In the genomic region with DNA sequence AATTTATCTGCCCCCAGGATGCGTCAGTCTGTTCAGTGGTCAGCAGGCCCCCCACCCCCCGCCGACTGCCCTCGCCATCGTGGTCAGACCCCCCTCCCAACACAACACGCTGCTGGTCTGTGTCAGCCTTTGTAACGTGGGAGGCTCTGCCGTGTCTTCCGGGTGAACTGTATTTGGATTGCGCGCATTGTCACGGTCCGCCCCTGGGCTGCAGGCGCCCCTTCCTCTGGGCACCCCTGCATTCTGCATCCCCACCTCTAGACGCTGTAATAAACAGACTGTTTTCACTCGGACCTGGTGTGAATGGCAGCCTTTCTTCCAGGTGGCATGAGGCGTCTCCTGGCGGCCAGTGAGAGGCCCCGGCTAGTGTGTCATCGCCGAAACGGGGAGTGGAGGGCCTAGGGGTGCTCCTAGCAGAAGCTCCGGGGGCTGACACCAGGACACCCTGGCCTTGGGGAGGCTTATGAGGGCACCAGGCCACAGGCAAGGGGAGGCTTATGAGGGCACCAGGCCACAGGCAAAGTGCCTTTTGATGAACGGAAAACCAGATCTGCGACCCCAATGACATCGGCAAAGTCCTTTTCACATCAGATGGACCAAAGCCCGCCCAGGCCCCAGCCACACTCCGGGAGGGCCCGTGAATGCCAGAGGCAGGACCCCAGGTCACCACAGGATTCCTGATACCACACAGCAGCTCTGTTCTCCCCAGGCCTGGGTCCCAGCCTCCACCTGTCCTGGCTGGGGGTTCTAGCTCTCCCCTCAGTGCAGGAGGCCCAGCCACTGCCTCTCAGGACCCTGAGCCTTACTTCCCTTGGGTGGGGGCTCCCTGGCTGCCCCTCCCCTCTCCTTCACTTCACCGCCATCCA, we compare ENCODE assay signal across 2 cellular contexts.
TF ChIP-seq lines count a peak whose summit lies in the region.

No MANE protein-coding gene starts in this region.

TF ChIP-seq in WTC11, 78 proteins besides CTCF, POLR2A, EP300 and RAD21:
- TF ChIP-seq, protein P1, sequence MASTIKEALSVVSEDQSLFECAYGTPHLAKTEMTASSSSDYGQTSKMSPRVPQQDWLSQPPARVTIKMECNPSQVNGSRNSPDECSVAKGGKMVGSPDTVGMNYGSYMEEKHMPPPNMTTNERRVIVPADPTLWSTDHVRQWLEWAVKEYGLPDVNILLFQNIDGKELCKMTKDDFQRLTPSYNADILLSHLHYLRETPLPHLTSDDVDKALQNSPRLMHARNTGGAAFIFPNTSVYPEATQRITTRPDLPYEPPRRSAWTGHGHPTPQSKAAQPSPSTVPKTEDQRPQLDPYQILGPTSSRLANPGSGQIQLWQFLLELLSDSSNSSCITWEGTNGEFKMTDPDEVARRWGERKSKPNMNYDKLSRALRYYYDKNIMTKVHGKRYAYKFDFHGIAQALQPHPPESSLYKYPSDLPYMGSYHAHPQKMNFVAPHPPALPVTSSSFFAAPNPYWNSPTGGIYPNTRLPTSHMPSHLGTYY (CRISPR knock-in tag; IDR thresholded peaks at IDR 0.05), result no peak
- TF ChIP-seq SOX15 (CRISPR knock-in tag; IDR thresholded peaks at IDR 0.05) (no peak), ZNF263 (CRISPR knock-in tag; IDR thresholded peaks at IDR 0.05; ENCODE audit: low read depth) (no peak), TEAD1 (CRISPR knock-in tag; IDR thresholded peaks at IDR 0.05) (no peak), SMAD3 (CRISPR knock-in tag; IDR thresholded peaks at IDR 0.05; ENCODE audit: borderline replicate concordance) (no peak), ZNF317 (CRISPR knock-in tag; IDR thresholded peaks at IDR 0.05; ENCODE audit: borderline replicate concordance, low read depth) (no peak), ESRRA (CRISPR knock-in tag; IDR thresholded peaks at IDR 0.05; ENCODE audit: borderline replicate concordance) (no peak)
- TF ChIP-seq, protein P2, sequence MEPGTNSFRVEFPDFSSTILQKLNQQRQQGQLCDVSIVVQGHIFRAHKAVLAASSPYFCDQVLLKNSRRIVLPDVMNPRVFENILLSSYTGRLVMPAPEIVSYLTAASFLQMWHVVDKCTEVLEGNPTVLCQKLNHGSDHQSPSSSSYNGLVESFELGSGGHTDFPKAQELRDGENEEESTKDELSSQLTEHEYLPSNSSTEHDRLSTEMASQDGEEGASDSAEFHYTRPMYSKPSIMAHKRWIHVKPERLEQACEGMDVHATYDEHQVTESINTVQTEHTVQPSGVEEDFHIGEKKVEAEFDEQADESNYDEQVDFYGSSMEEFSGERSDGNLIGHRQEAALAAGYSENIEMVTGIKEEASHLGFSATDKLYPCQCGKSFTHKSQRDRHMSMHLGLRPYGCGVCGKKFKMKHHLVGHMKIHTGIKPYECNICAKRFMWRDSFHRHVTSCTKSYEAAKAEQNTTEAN (CRISPR knock-in tag; IDR thresholded peaks at IDR 0.05), result no peak
- TF ChIP-seq, protein P3, sequence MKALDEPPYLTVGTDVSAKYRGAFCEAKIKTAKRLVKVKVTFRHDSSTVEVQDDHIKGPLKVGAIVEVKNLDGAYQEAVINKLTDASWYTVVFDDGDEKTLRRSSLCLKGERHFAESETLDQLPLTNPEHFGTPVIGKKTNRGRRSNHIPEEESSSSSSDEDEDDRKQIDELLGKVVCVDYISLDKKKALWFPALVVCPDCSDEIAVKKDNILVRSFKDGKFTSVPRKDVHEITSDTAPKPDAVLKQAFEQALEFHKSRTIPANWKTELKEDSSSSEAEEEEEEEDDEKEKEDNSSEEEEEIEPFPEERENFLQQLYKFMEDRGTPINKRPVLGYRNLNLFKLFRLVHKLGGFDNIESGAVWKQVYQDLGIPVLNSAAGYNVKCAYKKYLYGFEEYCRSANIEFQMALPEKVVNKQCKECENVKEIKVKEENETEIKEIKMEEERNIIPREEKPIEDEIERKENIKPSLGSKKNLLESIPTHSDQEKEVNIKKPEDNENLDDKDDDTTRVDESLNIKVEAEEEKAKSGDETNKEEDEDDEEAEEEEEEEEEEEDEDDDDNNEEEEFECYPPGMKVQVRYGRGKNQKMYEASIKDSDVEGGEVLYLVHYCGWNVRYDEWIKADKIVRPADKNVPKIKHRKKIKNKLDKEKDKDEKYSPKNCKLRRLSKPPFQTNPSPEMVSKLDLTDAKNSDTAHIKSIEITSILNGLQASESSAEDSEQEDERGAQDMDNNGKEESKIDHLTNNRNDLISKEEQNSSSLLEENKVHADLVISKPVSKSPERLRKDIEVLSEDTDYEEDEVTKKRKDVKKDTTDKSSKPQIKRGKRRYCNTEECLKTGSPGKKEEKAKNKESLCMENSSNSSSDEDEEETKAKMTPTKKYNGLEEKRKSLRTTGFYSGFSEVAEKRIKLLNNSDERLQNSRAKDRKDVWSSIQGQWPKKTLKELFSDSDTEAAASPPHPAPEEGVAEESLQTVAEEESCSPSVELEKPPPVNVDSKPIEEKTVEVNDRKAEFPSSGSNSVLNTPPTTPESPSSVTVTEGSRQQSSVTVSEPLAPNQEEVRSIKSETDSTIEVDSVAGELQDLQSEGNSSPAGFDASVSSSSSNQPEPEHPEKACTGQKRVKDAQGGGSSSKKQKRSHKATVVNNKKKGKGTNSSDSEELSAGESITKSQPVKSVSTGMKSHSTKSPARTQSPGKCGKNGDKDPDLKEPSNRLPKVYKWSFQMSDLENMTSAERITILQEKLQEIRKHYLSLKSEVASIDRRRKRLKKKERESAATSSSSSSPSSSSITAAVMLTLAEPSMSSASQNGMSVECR (CRISPR knock-in tag; IDR thresholded peaks at IDR 0.05; ENCODE audit: borderline replicate concordance), result no peak

TF ChIP-seq in GM12891, 5 proteins besides CTCF, POLR2A, EP300 and RAD21:
- TF ChIP-seq TAF1 (IDR thresholded peaks at IDR 0.05; ENCODE audit: low read depth, low read length), result no peak
- no peak for TF ChIP-seq PAX5 (IDR thresholded peaks at IDR 0.05; ENCODE audit: insufficient read depth, low read length, severe bottlenecking)
- TF ChIP-seq POLR2AphosphoS5 (IDR thresholded peaks at IDR 0.05; ENCODE audit: low read depth, low read length), result no peak
- no peak for TF ChIP-seq POU2F2 (IDR thresholded peaks at IDR 0.05; ENCODE audit: low read depth, low read length)
- no peak for TF ChIP-seq SPI1 (IDR thresholded peaks at IDR 0.05; ENCODE audit: low read depth, low read length)
TF ChIP-seq in GM12891: peak in this region for 0.
